Comparison of ENCODE assay signal across 8 cellular contexts in the genomic region with DNA sequence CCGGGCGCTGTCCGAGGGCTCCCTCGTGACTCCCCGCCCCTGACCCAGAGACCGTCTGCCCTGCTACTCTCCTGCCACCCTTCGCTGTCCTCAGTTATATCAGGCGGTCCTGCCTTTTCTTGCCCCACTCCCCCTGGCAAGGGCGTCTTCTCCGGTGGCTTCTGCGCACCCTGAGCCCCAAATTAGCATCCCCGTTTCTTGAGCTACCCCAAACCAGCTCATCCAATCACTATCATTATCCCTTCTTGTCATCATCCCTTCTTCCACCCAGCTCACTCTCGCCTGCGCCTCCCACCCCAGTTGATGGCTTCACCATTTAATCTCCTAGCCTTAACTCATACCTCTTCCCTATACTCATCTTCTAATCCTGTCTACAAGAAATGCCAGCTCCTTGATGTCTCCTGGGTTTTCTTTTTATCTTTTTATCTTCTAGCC. TPM values are rescaled to one million over a fixed set of nuclear protein-coding genes. Genes with fewer than 3 reads are reported as not detected.
DNase-seq lines count a peak whose midpoint lies in the region; ATAC-seq and TF ChIP-seq lines count a peak whose summit lies in the region.

No MANE protein-coding gene starts in this region.

- no peak overlapping the region for H3K27ac ChIP-seq in mesenchymal stem cell (ENCODE audit: low read length, poor library complexity, severe bottlenecking)
- H3K27ac ChIP-seq in upper lobe of right lung: peak overlapping the region; percentile 98

- H3K18ac ChIP-seq in mesenchymal stem cell (ENCODE audit: low read depth in 1 of 2, low read length in 2 of 2): peak overlapping the region; percentile 30 to 44

- no peaks in the 10 kb centered on the region for H3K27me3 ChIP-seq in mesenchymal stem cell (ENCODE audit: control insufficient read depth in 1 of 2, insufficient read depth in 1 of 2, low read length in 2 of 2)
- H3K27me3 ChIP-seq in upper lobe of right lung: no peaks in the 10 kb centered on the region

- H3K9me3 ChIP-seq in mesenchymal stem cell (ENCODE audit: control insufficient read depth, low read length) (no peaks in the 10 kb centered on the region), upper lobe of right lung (no peaks in the 10 kb centered on the region)

- ATAC-seq in GM19324 (IDR thresholded peaks at IDR 0.05; ENCODE audit: low FRiP score, unreplicated experiment) (peak; percentile 25), upper lobe of right lung (peak; percentile 64)

- TF ChIP-seq CTCF in LNCaP clone FGC (IDR thresholded peaks at IDR 0.05; ENCODE audit: control insufficient read depth, extremely low read depth, insufficient read depth): no peak
- no peak for TF ChIP-seq CTCF in upper lobe of right lung (IDR thresholded peaks at IDR 0.05)

- H3K4ac ChIP-seq in mesenchymal stem cell (ENCODE audit: low read depth in 1 of 2, low read length in 2 of 2): peak overlapping the region in 1 of 2 experiments; percentile 3

- H4K8ac ChIP-seq in mesenchymal stem cell (ENCODE audit: low read length): no peak overlapping the region

- intact Hi-C loops in upper lobe of right lung (cut with DNase I): no loop called here

- no peak overlapping the region for H4K91ac ChIP-seq in mesenchymal stem cell (ENCODE audit: low read length)

- peak overlapping the region; percentile 72 for H3K4me2 ChIP-seq in mesenchymal stem cell (ENCODE audit: low read length, poor library complexity, severe bottlenecking)

- peak overlapping the region; percentile 98 for H3K9ac ChIP-seq in mesenchymal stem cell (ENCODE audit: low read length)

- H2BK120ac ChIP-seq in mesenchymal stem cell (ENCODE audit: low read depth, low read length): no peak overlapping the region

- H3K4me3 ChIP-seq in LNCaP clone FGC (ENCODE audit: low read depth, low read length) (peak overlapping the region; percentile 99), mesenchymal stem cell (ENCODE audit: insufficient read depth in 1 of 2, low read depth in 1 of 2, low read length in 2 of 2) (peak overlapping the region; percentile 87 to 98), upper lobe of right lung (peak overlapping the region; percentile 80)

- peak overlapping the region in 1 of 2 experiments; percentile 55 for H2BK12ac ChIP-seq in mesenchymal stem cell (ENCODE audit: low read length in 2 of 2)

- H2AK5ac ChIP-seq in mesenchymal stem cell (ENCODE audit: low read length, severe bottlenecking): no peak overlapping the region

- H2AFZ ChIP-seq in mesenchymal stem cell (ENCODE audit: low read depth, low read length): peak overlapping the region; percentile 72

- 5% methylated on average over 14 of the region's 14 CpGs for WGBS in mesenchymal stem cell

- H3K79me1 ChIP-seq in mesenchymal stem cell (replicated peaks; ENCODE audit: low read length, poor library complexity, severe bottlenecking): peaks cover 27% of the 10 kb centered on the region

- no peak overlapping the region for H2BK5ac ChIP-seq in mesenchymal stem cell (ENCODE audit: low read depth, low read length, poor library complexity, severe bottlenecking)

- H3K23ac ChIP-seq in mesenchymal stem cell (ENCODE audit: low read length in 2 of 2): no peak overlapping the region

- no peak for DNase-seq in LNCaP clone FGC (ENCODE audit: low read depth)
- DNase-seq in cerebellar cortex (ENCODE audit: low spot score): peak; percentile 55
- no peak for DNase-seq in mesenchymal stem cell
- DNase-seq in upper lobe of right lung: no peak
- no peak for DNase-seq in epidermal melanocyte (ENCODE audit: insufficient read length, low spot score)
- DNase-seq in middle frontal gyrus (ENCODE audit: extremely low spot score, low spot score): no peak
- DNase-seq in activated gamma-delta T cell (lab: John Stamatoyannopoulos, UW): no peak

- peaks cover 19% of the 10 kb centered on the region for H3K4me1 ChIP-seq in mesenchymal stem cell (ENCODE audit: control insufficient read depth, insufficient read depth, low read depth, low read length)
- H3K4me1 ChIP-seq in upper lobe of right lung: peaks cover 28% of the 10 kb centered on the region

- H3K36me3 ChIP-seq in mesenchymal stem cell (ENCODE audit: control insufficient read depth in 1 of 2, insufficient read depth in 2 of 2, low read depth in 1 of 2, low read length in 2 of 2) (peaks cover 18 to 30% of the 10 kb centered on the region in 2 experiments), upper lobe of right lung (no peaks in the 10 kb centered on the region)

- H2BK15ac ChIP-seq in mesenchymal stem cell (ENCODE audit: low read depth, poor library complexity, severe bottlenecking): no peak overlapping the region

- H3K14ac ChIP-seq in mesenchymal stem cell (ENCODE audit: low read length in 2 of 2): peak overlapping the region in 1 of 2 experiments; percentile 5

RNA-seq across cellular contexts. Expression of a gene that starts 0.4 kb away (rescaled TPM):
- polyA plus RNA-seq in mesenchymal stem cell (2013, experiment 1 of 2): 3.1 TPM
- 2.8 TPM for polyA plus RNA-seq in mesenchymal stem cell (2013, experiment 2 of 2)
- 11.6 TPM for total RNA-seq in upper lobe of right lung

RNA-seq across cellular contexts. Expression of a gene that starts 0.5 kb away (rescaled TPM):
- polyA plus RNA-seq in mesenchymal stem cell (2013, experiment 1 of 2): 26.3 TPM
- polyA plus RNA-seq in mesenchymal stem cell (2013, experiment 2 of 2): 24.9 TPM
- 86.9 TPM for total RNA-seq in upper lobe of right lung

RNA-seq across cellular contexts. Expression of a gene that starts 45.5 kb away (rescaled TPM):
- 16.6 TPM for polyA plus RNA-seq in mesenchymal stem cell (2013, experiment 1 of 2)
- 15.6 TPM for polyA plus RNA-seq in mesenchymal stem cell (2013, experiment 2 of 2)
- total RNA-seq in upper lobe of right lung: 89.3 TPM

RNA-seq across cellular contexts. Expression of a gene that starts 56.1 kb away (rescaled TPM):
- 18.1 TPM for polyA plus RNA-seq in mesenchymal stem cell (2013, experiment 1 of 2)
- 19.9 TPM for polyA plus RNA-seq in mesenchymal stem cell (2013, experiment 2 of 2)
- 36.7 TPM for total RNA-seq in upper lobe of right lung

RNA-seq across cellular contexts. Expression of a gene that starts 56.1 kb away (rescaled TPM):
- 0.01 TPM for polyA plus RNA-seq in mesenchymal stem cell (2013, experiment 1 of 2)
- polyA plus RNA-seq in mesenchymal stem cell (2013, experiment 2 of 2): 0.01 TPM
- total RNA-seq in upper lobe of right lung: 0.14 TPM
